ENCODE assay signal across 8 cellular contexts in the genomic region with DNA sequence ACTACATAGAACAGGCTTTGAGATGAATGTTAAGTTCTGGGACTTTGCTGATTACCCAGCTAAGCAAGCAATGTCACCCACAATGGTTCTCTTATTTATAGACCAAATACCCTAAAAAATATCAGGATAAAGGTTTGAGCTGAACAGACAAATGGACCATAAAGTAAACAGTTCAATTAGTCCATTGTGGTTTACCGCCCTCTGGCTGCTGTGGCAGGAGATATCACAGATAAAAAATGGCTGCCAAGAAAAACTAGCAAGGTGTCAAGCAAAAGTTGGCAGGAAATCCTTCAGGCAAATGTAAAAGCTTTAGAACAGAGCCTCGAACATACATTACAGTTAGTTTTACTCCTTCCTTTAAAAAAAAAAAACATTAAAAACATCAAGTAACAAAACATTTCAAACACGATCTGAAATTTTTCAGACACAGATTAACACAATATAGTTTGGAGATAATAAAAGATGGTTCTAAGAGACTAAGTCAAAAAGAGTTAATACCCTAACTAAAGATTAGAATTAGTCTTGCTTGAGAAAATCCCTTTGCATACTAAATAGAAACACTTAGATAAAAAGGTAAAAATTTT. TPM values are rescaled to one million over a fixed set of nuclear protein-coding genes. Genes with fewer than 3 reads are reported as not detected.
DNase-seq lines count a peak whose midpoint lies in the region; ATAC-seq and TF ChIP-seq lines count a peak whose summit lies in the region.

No MANE protein-coding gene starts in this region.

- no peaks in the 10 kb centered on the region for H3K36me3 ChIP-seq in PC-9 (ENCODE audit: low read depth)

- H3K9me3 ChIP-seq in PC-9 (ENCODE audit: insufficient read depth, low read depth): no peaks in the 10 kb centered on the region

- no peaks in the 10 kb centered on the region for H3K27me3 ChIP-seq in PC-9 (ENCODE audit: insufficient read depth, low read depth)

- no peak overlapping the region for H3K4me2 ChIP-seq in PC-9

- BruUV-seq in PC-9 (replicated peaks; lab: Mats Ljungman, UMichigan): no TSS peak

- intact Hi-C loops in PC-9 (cut with micrococcal nuclease; ENCODE audit: unreplicated experiment): loop anchor here (5.0 kb wide), 2 partner anchors 169 to 239 kb away; no protein-coding TSS in a partner anchor

- peaks cover 13% of the 10 kb centered on the region for H3F3A ChIP-seq in PC-9 (ENCODE audit: insufficient read depth, low read depth)

- CTCF ChIA-PET in PC-9 (lab: Charles Lee): interaction anchor here (0.5 to 1.0 kb wide), 4 partner anchors 65 to 799 kb away, joined by 3 to 5 read pairs (median 3); no protein-coding TSS in a partner anchor

- no peaks in the 10 kb centered on the region for H3K36me3 Mint-ChIP-seq in glutamatergic neuron (ENCODE audit: unreplicated experiment)

- H3K4me3 Mint-ChIP-seq in glutamatergic neuron (ENCODE audit: unreplicated experiment): no peak overlapping the region

- peaks cover 92% of the 10 kb centered on the region for H3K79me2 ChIP-seq in PC-9 (ENCODE audit: low read depth)

- H3K4me1 Mint-ChIP-seq in glutamatergic neuron (ENCODE audit: low read depth, unreplicated experiment): peaks cover 8% of the 10 kb centered on the region

- no peaks in the 10 kb centered on the region for H3K9me2 ChIP-seq in PC-9 (ENCODE audit: insufficient read depth)

- no peak overlapping the region for H3K27ac Mint-ChIP-seq in glutamatergic neuron (ENCODE audit: unreplicated experiment)

- H3K4me3 ChIP-seq in PC-9: no peak overlapping the region

- H2AFZ ChIP-seq in PC-9: no peak overlapping the region

- DNase-seq in DMS 273 treated with DMSO at 0.1 percent for 48 hours (lab: John Stamatoyannopoulos, UW): peak; percentile 16
- DNase-seq in HT-29 (ENCODE audit: low spot score): peak; percentile 60
- peak in 1 of 2 experiments; percentile 11 for DNase-seq in PC-9
- DNase-seq in activated naive CD4-positive, alpha-beta T cell (lab: John Stamatoyannopoulos, UW): peak in 3 of 4 experiments; percentile 2 to 14 (median 6)
- DNase-seq in glutamatergic neuron: peak; percentile 35
- DNase-seq in retina: peak; percentile 38
- DNase-seq in omental fat pad (ENCODE audit: low spot score): no peak

- peaks cover 9% of the 10 kb centered on the region; the same call in 1 of the 2 replicates for H3K4me1 ChIP-seq in PC-9 (replicated peaks; ENCODE audit: insufficient read depth)

- TF ChIP-seq CTCF in PC-9 (conservative IDR thresholded peaks at IDR 0.05) (peak; percentile 70), glutamatergic neuron (IDR thresholded peaks at IDR 0.05; ENCODE audit: partially characterized antibody, unreplicated experiment) (peak; percentile 25), omental fat pad (IDR thresholded peaks at IDR 0.05) (no peak)

- no peaks in the 10 kb centered on the region for H3K9me3 Mint-ChIP-seq in glutamatergic neuron (ENCODE audit: unreplicated experiment)

- H3K27me3 Mint-ChIP-seq in glutamatergic neuron (ENCODE audit: unreplicated experiment): no peaks in the 10 kb centered on the region

- H3K27ac ChIP-seq in PC-9: no peak overlapping the region; the same call in 1 of the 2 replicates

- POLR2A ChIA-PET in PC-9 (lab: Charles Lee; ENCODE audit: unreplicated experiment): no interaction called here

- ATAC-seq in HG03469 (IDR thresholded peaks at IDR 0.05; ENCODE audit: unreplicated experiment): no peak
- no peak for ATAC-seq in omental fat pad (ENCODE audit: low FRiP score)

- H4K20me1 ChIP-seq in PC-9 (ENCODE audit: insufficient read depth): peaks cover 43% of the 10 kb centered on the region

RNA-seq across cellular contexts. Expression of a gene that starts 41.3 kb away (rescaled TPM):
- 21.2 and 23.8 TPM in 2 replicates for total RNA-seq in HT-29 (2014; rRNA removed; shearing (Covaris generic))
- total RNA-seq in PC-9 (2021) (89.5 and 101 TPM in 2 replicates), glutamatergic neuron (ENCODE audit: unreplicated experiment) (95.5 TPM), omental fat pad (100 to 1,000 TPM; 153 to 251 (median 194) TPM)

Comparison
In these comparisons a context has a peak if more than half of its experiments do, and no peak if none do; other contexts are left out.
1. CTCF ChIP-seq: peak in PC-9 (single experiment) and glutamatergic neuron (single experiment); none in omental fat pad (0 of 3).